ENCODE assay signal across 9 cellular contexts in the genomic region with DNA sequence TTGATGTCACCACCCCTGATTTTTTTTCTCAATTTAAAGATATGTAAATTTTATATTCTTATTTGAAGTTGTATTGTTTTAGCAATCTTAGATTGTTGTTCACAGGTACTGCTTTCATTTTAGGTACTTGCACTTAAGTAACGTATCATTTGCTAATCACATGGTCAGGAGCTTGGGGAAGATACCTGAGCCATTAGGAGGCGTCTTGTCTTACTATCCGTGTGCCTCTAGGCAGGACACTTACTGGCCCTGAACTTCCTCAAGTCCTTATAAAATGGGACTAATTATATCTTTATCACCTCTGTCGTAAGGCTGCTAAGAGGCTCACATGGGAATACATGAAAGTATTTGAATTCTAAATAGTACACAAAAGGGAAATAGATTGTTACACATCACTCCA.
"Had no signal": no experiment of that assay in that cellular context is flagged by ENCODE, and none has a peak within 500 bp of the region (broad histone marks: within the 10 kb centered on the region; RNA-seq: fewer than 3 reads in every experiment).

No MANE protein-coding gene starts in this region.

- H3K9me3 ChIP-seq: HAP-1 had no signal

- H3K27me3 Mint-ChIP-seq: IgD-negative memory B cell had no signal

- H3K27ac Mint-ChIP-seq: HFFc6, IgD-negative memory B cell had no signal

- H3K4me3 Mint-ChIP-seq: HFFc6, IgD-negative memory B cell had no signal

- DNase-seq: GOT3, H7, HFFc6, KBM-7 had no signal

- H3K4me3 ChIP-seq: HAP-1 had no signal

- H3K27ac ChIP-seq: HL-60 had no signal

- H3K36me3 ChIP-seq: HAP-1 had no signal

- ATAC-seq: HCT116, HepG2 had no signal

- H3K9me3 Mint-ChIP-seq: HFFc6, IgD-negative memory B cell had no signal
